In genomic region chr7:66643395-66643794, GRCh38 we compare ENCODE assay signal across 14 cellular contexts.
"Had no signal": no experiment of that assay in that cellular context is flagged by ENCODE, and none has a peak within 500 bp of the region (broad histone marks: within the 10 kb centered on the region; RNA-seq: fewer than 3 reads in every experiment).

No MANE protein-coding gene starts in this region.

- H3K9me3 Mint-ChIP-seq: effector memory CD8-positive, alpha-beta T cell; nephron progenitor cell had no signal

- DNase-seq: activated CD4-positive, CD25-positive, alpha-beta regulatory T cell treated with anti-CD3 and anti-CD28 coated beads, Interleukin-2, amount 50 U/mL, for 72 hours; activated CD8-positive, alpha-beta memory T cell treated with anti-CD3 and anti-CD28 coated beads for 24 hours; activated CD8-positive, alpha-beta memory T cell treated with anti-CD3 and anti-CD28 coated beads, Interleukin-2, amount 50 U/mL, for 48 hours; activated naive CD4-positive, alpha-beta T cell; aorta; dermis blood vessel endothelial cell; effector memory CD8-positive, alpha-beta T cell; nephron progenitor cell; occipital lobe; sigmoid colon; stimulated activated CD4-positive, alpha-beta T cell treated with anti-CD3 and anti-CD28 coated beads, Interleukin-4, amount 100 ng/mL, for 4 hours; stimulated activated naive CD4-positive, alpha-beta T cell treated with Interleukin-2 at 50 U/mL for 16 hours; T-helper 2 cell; thyroid gland had no signal

- H3K4me1 ChIP-seq: sigmoid colon, thyroid gland had no signal

- H3K27me3 Mint-ChIP-seq: effector memory CD8-positive, alpha-beta T cell had no signal

- H3K9me3 ChIP-seq: sigmoid colon, thyroid gland had no signal

- ATAC-seq: effector memory CD8-positive, alpha-beta T cell had no signal

- H3K27ac ChIP-seq: sigmoid colon, thyroid gland had no signal

- H3K4me3 Mint-ChIP-seq: effector memory CD8-positive, alpha-beta T cell; nephron progenitor cell had no signal

- H3K4me3 ChIP-seq: sigmoid colon, thyroid gland had no signal

- H3K4me1 Mint-ChIP-seq: nephron progenitor cell had no signal

- H3K27me3 ChIP-seq: sigmoid colon, thyroid gland had no signal
